In genomic region chr2:181684454-181685149, GRCh38 we compare ENCODE assay signal across 18 cellular contexts. TPM values are rescaled to one million over a fixed set of nuclear protein-coding genes. Genes with fewer than 3 reads are reported as not detected.
A peak's percentile ranks its signal among the peaks of the same experiment; 100 is the strongest.
DNase-seq lines count a peak whose midpoint lies in the region; ATAC-seq and TF ChIP-seq lines count a peak whose summit lies in the region.
"Had no signal": no experiment of that assay in that cellular context is flagged by ENCODE, and none has a peak within 500 bp of the region (broad histone marks: within the 10 kb centered on the region; RNA-seq: fewer than 3 reads in every experiment).

No MANE protein-coding gene starts in this region.

- no peak for ATAC-seq in GM18520 (IDR thresholded peaks at IDR 0.05; ENCODE audit: unreplicated experiment)
- ATAC-seq: activated T-helper 17 cell treated with anti-CD3 and anti-CD28 coated beads, Interleukin-2, amount 50 U/mL, for 72 hours; esophagus mucosa had no signal

- peak overlapping the region in 2 of 3 donors; percentile 0 to 86 for H3K27ac Mint-ChIP-seq in IgD-negative memory B cell
- H3K27ac Mint-ChIP-seq in glutamatergic neuron (ENCODE audit: unreplicated experiment), result peak overlapping the region; percentile 75
- H3K27ac Mint-ChIP-seq in progenitor cell of endocrine pancreas, result peak overlapping the region; percentile 13
- H3K27ac Mint-ChIP-seq: activated CD4-positive, alpha-beta memory T cell treated with anti-CD3 and anti-CD28 coated beads, Interleukin-2, amount 10 ng/mL, durations not matched to agents 7 days and 5 days; activated T-helper 17 cell treated with anti-CD3 and anti-CD28 coated beads, Interleukin-2, amount 50 U/mL, for 72 hours had no signal

- H3K4me3 ChIP-seq in sigmoid colon, result no peak overlapping the region
- H3K4me3 ChIP-seq in testis, result peak overlapping the region in 1 of 2 donors; percentile 27
- H3K4me3 ChIP-seq: thyroid gland had no signal

- H3K4me1 ChIP-seq in sigmoid colon (peaks cover 0 to 40% (median 27%) of the 10 kb centered on the region in 4 donors), testis (peaks cover 9% of the 10 kb centered on the region)
- H3K4me1 ChIP-seq: Caco-2 had no signal

- H3K27me3 Mint-ChIP-seq in IgD-negative memory B cell (peaks cover 76% of the 10 kb centered on the region), glutamatergic neuron (ENCODE audit: unreplicated experiment) (peaks cover 31% of the 10 kb centered on the region), progenitor cell of endocrine pancreas (peaks cover 97% of the 10 kb centered on the region)

- WGBS in sigmoid colon, 2 donors, result 8 to 14% methylated on average over 26 of the region's 26 CpGs
- WGBS in testis, 2 donors, result 4 to 9% methylated on average over 24 to 26 of the region's 26 CpGs

- H3K9me3 Mint-ChIP-seq in IgD-negative memory B cell (peaks cover 0 to 3% (median 3%) of the 10 kb centered on the region in 3 donors), glutamatergic neuron (ENCODE audit: unreplicated experiment) (peaks cover 40% of the 10 kb centered on the region), progenitor cell of endocrine pancreas (ENCODE audit: low read depth) (no peaks in the 10 kb centered on the region)
- H3K9me3 Mint-ChIP-seq: activated CD4-positive, alpha-beta memory T cell treated with anti-CD3 and anti-CD28 coated beads, Interleukin-2, amount 10 ng/mL, durations not matched to agents 7 days and 5 days had no signal

- TF ChIP-seq CTCF in glutamatergic neuron (IDR thresholded peaks at IDR 0.05; ENCODE audit: partially characterized antibody, unreplicated experiment), result no peak
- no peak for TF ChIP-seq CTCF in progenitor cell of endocrine pancreas (IDR thresholded peaks at IDR 0.05; ENCODE audit: unreplicated experiment)
- no peak for TF ChIP-seq CTCF in sigmoid colon (IDR thresholded peaks at IDR 0.05)
- no peak for TF ChIP-seq CTCF in testis (IDR thresholded peaks at IDR 0.05)

- H3K36me3 Mint-ChIP-seq in IgD-negative memory B cell, result peaks cover 2% of the 10 kb centered on the region
- no peaks in the 10 kb centered on the region for H3K36me3 Mint-ChIP-seq in glutamatergic neuron (ENCODE audit: unreplicated experiment)
- no peaks in the 10 kb centered on the region for H3K36me3 Mint-ChIP-seq in progenitor cell of endocrine pancreas (ENCODE audit: insufficient read depth)

- peak; percentile 15 for DNase-seq in activated T-cell treated with anti-CD3 and anti-CD28 coated beads, Interleukin-2, amount 50 U/mL, for 1 hour
- DNase-seq in activated T-cell treated with anti-CD3 and anti-CD28 coated beads for 4 hours (no peak), glutamatergic neuron (peak; percentile 68), progenitor cell of endocrine pancreas (ENCODE audit: low spot score, unreplicated experiment) (no peak), sigmoid colon (no peak), testis (no peak)
- DNase-seq: activated CD4-positive, alpha-beta memory T cell treated with anti-CD3 and anti-CD28 coated beads, Interleukin-2, amount 10 ng/mL, durations not matched to agents 7 days and 5 days; aorta; SIG-M5; thyroid gland had no signal

- no peaks in the 10 kb centered on the region for H3K9me3 ChIP-seq in sigmoid colon
- H3K9me3 ChIP-seq in testis, result no peaks in the 10 kb centered on the region
- H3K9me3 ChIP-seq: Caco-2, thyroid gland had no signal

- H3K4me3 Mint-ChIP-seq in IgD-negative memory B cell (peak overlapping the region in 2 of 4 donors; percentile 9 to 30), glutamatergic neuron (ENCODE audit: unreplicated experiment) (peak overlapping the region; percentile 76), progenitor cell of endocrine pancreas (ENCODE audit: low read depth) (peak overlapping the region; percentile 31)
- H3K4me3 Mint-ChIP-seq: activated CD4-positive, alpha-beta memory T cell treated with anti-CD3 and anti-CD28 coated beads, Interleukin-2, amount 10 ng/mL, durations not matched to agents 7 days and 5 days had no signal

- TF ChIP-seq EP300 in sigmoid colon (IDR thresholded peaks at IDR 0.05), result no peak

- H3K27ac ChIP-seq in sigmoid colon, result no peak overlapping the region
- H3K27ac ChIP-seq in testis, result no peak overlapping the region
- H3K27ac ChIP-seq: thyroid gland had no signal

- no peaks in the 10 kb centered on the region for H3K36me3 ChIP-seq in sigmoid colon
- H3K36me3 ChIP-seq in testis (ENCODE audit: low read depth, missing control alignments), result no peaks in the 10 kb centered on the region
- H3K36me3 ChIP-seq: thyroid gland had no signal

- TF ChIP-seq POLR2A in sigmoid colon (IDR thresholded peaks at IDR 0.05), result no peak
- no peak for TF ChIP-seq POLR2A in testis (IDR thresholded peaks at IDR 0.05)

- H3K27me3 ChIP-seq in sigmoid colon (peaks cover 45 to 83% (median 57%) of the 10 kb centered on the region in 3 donors), testis (no peaks in the 10 kb centered on the region)

- H3K4me1 Mint-ChIP-seq in IgD-negative memory B cell, result peaks cover 24 to 44% (median 36%) of the 10 kb centered on the region in 3 donors
- peaks cover 41% of the 10 kb centered on the region for H3K4me1 Mint-ChIP-seq in glutamatergic neuron (ENCODE audit: low read depth, unreplicated experiment)
- H3K4me1 Mint-ChIP-seq in progenitor cell of endocrine pancreas (ENCODE audit: low read depth), result peaks cover 3% of the 10 kb centered on the region

- intact Hi-C loops in sigmoid colon (cut with DNase I) (no loop called here), testis (cut with DNase I; ENCODE audit: low total_unique reads) (no loop called here)

RNA-seq across cellular contexts. Expression of gene NEUROD1, which starts 4.3 kb away (rescaled TPM):
- polyA plus RNA-seq in IgD-negative memory B cell, result not detected
- 65.5 TPM for total RNA-seq in glutamatergic neuron (ENCODE audit: unreplicated experiment)
- 28.6 and 33.3 TPM in 2 replicates for total RNA-seq in progenitor cell of endocrine pancreas
- total RNA-seq in sigmoid colon, result not detected
- polyA plus RNA-seq in sigmoid colon, result 1 to 10 TPM in 2 of 3 donors, under 1 TPM in 1; 0.39 to 3.6 (median 2.3) TPM
- total RNA-seq in testis, result under 1 TPM; 0.19 to 0.55 TPM
- 0.62 TPM for polyA plus RNA-seq in testis (ENCODE audit: insufficient read depth, low read depth, low replicate concordance)
- total RNA-seq: activated CD4-positive, alpha-beta memory T cell treated with anti-CD3 and anti-CD28 coated beads, Interleukin-2, amount 10 ng/mL, durations not matched to agents 7 days and 5 days; activated T-helper 17 cell treated with anti-CD3 and anti-CD28 coated beads, Interleukin-2, amount 50 U/mL, for 72 hours; aorta; Caco-2; esophagus mucosa; HepG2; mononuclear cell; pulmonary artery endothelial cell; thyroid gland had no signal
- polyA plus RNA-seq: HepG2 had no signal

RNA-seq across cellular contexts. Expression of gene CERKL, which starts 27.7 kb away (rescaled TPM):
- polyA plus RNA-seq in IgD-negative memory B cell (13.0 TPM), sigmoid colon (under 1 TPM in 1 of 3 donors, not detected in 2; 0.09 TPM), testis (ENCODE audit: insufficient read depth, low read depth, low replicate concordance) (0.62 TPM)
- total RNA-seq in glutamatergic neuron (ENCODE audit: unreplicated experiment) (5.7 TPM), progenitor cell of endocrine pancreas (2.6 and 2.9 TPM in 2 replicates), sigmoid colon (not detected), testis (1 to 10 TPM; 2.1 to 2.2 TPM)
- total RNA-seq: activated T-helper 17 cell treated with anti-CD3 and anti-CD28 coated beads, Interleukin-2, amount 50 U/mL, for 72 hours; aorta; Caco-2; esophagus mucosa; HepG2; pulmonary artery endothelial cell; thyroid gland had no signal
- polyA plus RNA-seq: HepG2 had no signal

Comparison
In these comparisons a context has a peak if more than half of its experiments do, and no peak if none do; other contexts are left out.
1. DNase-seq: peak in activated T-cell treated with anti-CD3 and anti-CD28 coated beads, Interleukin-2, amount 50 U/mL, for 1 hour (single experiment) and glutamatergic neuron (single experiment); none in activated T-cell treated with anti-CD3 and anti-CD28 coated beads for 4 hours (single experiment), progenitor cell of endocrine pancreas (single experiment), sigmoid colon (single experiment) and testis (single experiment).
2. H3K27ac Mint-ChIP-seq: peak in every context shown above with its lines; median percentile 75 in glutamatergic neuron; 43 in IgD-negative memory B cell; 13 in progenitor cell of endocrine pancreas.
3. RNA of gene NEUROD1, which starts 4.3 kb away (total RNA-seq): 65.5 TPM in glutamatergic neuron (single experiment) and 28.6 to 33.3 TPM in progenitor cell of endocrine pancreas; 0.19 to 0.55 TPM in testis and not detected in sigmoid colon; every median in the first group is over 10 times any median in the second.